Comparison of ENCODE assay signal across 12 cellular contexts in genomic region chr3:34864011-34864410, GRCh38.
"Had no signal": no experiment of that assay in that cellular context is flagged by ENCODE, and none has a peak within 500 bp of the region (broad histone marks: within the 10 kb centered on the region; RNA-seq: fewer than 3 reads in every experiment).

No MANE protein-coding gene starts in this region.

- H3K4me3 ChIP-seq: pancreas, tibial artery, vagina had no signal

- H3K27me3 Mint-ChIP-seq: activated CD4-positive, alpha-beta T cell treated with anti-CD3 and anti-CD28 coated beads, Interleukin-2, amount 10 ng/mL, durations not matched to agents 7 days and 5 days had no signal

- ATAC-seq: esophagus mucosa, left ventricle myocardium superior, pancreas had no signal

- DNase-seq: activated CD4-positive, alpha-beta T cell treated with anti-CD3 and anti-CD28 coated beads, Interleukin-2, amount 10 ng/mL, durations not matched to agents 7 days and 5 days; activated CD4-positive, CD25-positive, alpha-beta regulatory T cell; activated CD8-positive, alpha-beta memory T cell treated with anti-CD3 and anti-CD28 coated beads for 24 hours; activated naive CD4-positive, alpha-beta T cell treated with anti-CD3 and anti-CD28 coated beads for 36 hours; left ventricle myocardium superior; pancreas; T-helper 2 cell; tibial artery had no signal

- H3K27ac Mint-ChIP-seq: activated CD4-positive, alpha-beta T cell treated with anti-CD3 and anti-CD28 coated beads, Interleukin-2, amount 10 ng/mL, durations not matched to agents 7 days and 5 days; activated naive CD4-positive, alpha-beta T cell treated with anti-CD3 and anti-CD28 coated beads for 36 hours had no signal

- H3K27me3 ChIP-seq: pancreas, tibial artery, vagina had no signal

- H3K36me3 Mint-ChIP-seq: brain had no signal

- H3K4me3 Mint-ChIP-seq: activated CD4-positive, alpha-beta T cell treated with anti-CD3 and anti-CD28 coated beads, Interleukin-2, amount 10 ng/mL, durations not matched to agents 7 days and 5 days; activated naive CD4-positive, alpha-beta T cell treated with anti-CD3 and anti-CD28 coated beads for 36 hours; brain; neural crest cell had no signal

- H3K4me1 Mint-ChIP-seq: activated CD4-positive, alpha-beta T cell treated with anti-CD3 and anti-CD28 coated beads, Interleukin-2, amount 10 ng/mL, durations not matched to agents 7 days and 5 days had no signal

- H3K9me3 Mint-ChIP-seq: activated CD4-positive, alpha-beta T cell treated with anti-CD3 and anti-CD28 coated beads, Interleukin-2, amount 10 ng/mL, durations not matched to agents 7 days and 5 days; activated naive CD4-positive, alpha-beta T cell treated with anti-CD3 and anti-CD28 coated beads for 36 hours; neural crest cell had no signal

- H3K4me1 ChIP-seq: pancreas, tibial artery, vagina had no signal

- H3K27ac ChIP-seq: pancreas, tibial artery, vagina had no signal

- H3K36me3 ChIP-seq: pancreas, tibial artery, vagina had no signal

- H3K9me3 ChIP-seq: pancreas, tibial artery, vagina had no signal
